Comparison of ENCODE assay signal across 20 cellular contexts in the genomic region with DNA sequence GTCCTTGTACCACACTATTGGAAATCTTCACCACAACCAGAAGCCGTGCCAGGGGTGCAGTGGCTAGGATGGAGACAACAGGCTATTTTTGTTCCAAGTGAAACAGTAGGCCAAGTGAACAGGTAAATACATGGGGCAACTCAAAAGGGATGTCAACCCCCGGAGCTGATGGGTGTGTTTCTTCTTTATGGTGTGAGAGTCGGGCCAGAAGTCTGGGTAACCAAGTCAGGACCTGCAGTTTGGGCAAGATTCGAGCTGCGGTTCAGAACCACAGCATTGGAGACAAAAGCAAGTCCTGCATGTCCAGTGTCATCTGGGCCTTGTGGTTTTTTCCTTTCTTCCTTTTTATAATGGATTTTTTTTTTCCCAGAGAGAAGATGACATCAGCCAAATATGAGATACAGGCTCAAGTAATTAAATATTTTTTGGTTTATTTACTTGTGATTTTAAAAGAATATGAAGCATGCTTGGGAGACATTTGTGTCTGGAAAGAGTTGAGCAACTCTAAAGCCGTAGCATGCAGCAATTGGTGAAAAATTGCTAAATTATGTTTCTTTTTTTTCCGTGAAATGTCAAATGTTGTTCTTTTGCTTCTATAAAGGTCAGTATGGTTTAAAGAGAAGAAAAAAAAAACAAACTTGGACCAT.
A peak's percentile ranks its signal among the peaks of the same experiment; 100 is the strongest.
DNase-seq lines count a peak whose midpoint lies in the region; ATAC-seq and TF ChIP-seq lines count a peak whose summit lies in the region.
"Had no signal": no experiment of that assay in that cellular context is flagged by ENCODE, and none has a peak within 500 bp of the region (broad histone marks: within the 10 kb centered on the region; RNA-seq: fewer than 3 reads in every experiment).

No MANE protein-coding gene starts in this region.

- CTCF ChIA-PET in PC-9 (lab: Charles Lee) = no interaction called here

- H3K4me3 ChIP-seq in heart left ventricle = no peak overlapping the region
- no peak overlapping the region for H3K4me3 ChIP-seq in right cardiac atrium (ENCODE audit: low read length)
- H3K4me3 ChIP-seq in smooth muscle cell = no peak overlapping the region
- H3K4me3 ChIP-seq in PC-9 = no peak overlapping the region
- H3K4me3 ChIP-seq: A549, HAP-1 had no signal

- H2AFZ ChIP-seq in smooth muscle cell (ENCODE audit: low read depth) (no peak overlapping the region), PC-9 (no peak overlapping the region)

- TF ChIP-seq POLR2A in heart left ventricle (IDR thresholded peaks at IDR 0.05) = no peak

- BruUV-seq in PC-9 (replicated peaks; lab: Mats Ljungman, UMichigan) = no TSS peak

- H3K27ac ChIP-seq in heart left ventricle = peak overlapping the region in 10 of 12 donors; percentile 30 to 70 (median 64)
- peak overlapping the region; percentile 91 for H3K27ac ChIP-seq in right cardiac atrium (ENCODE audit: low read length)
- H3K27ac ChIP-seq in smooth muscle cell (ENCODE audit: low read depth) = peak overlapping the region; percentile 43
- H3K27ac ChIP-seq in PC-9 = no peak overlapping the region
- H3K27ac ChIP-seq: A549, C4-2B had no signal

- H3K9me2 ChIP-seq in PC-9 (ENCODE audit: insufficient read depth) = no peaks in the 10 kb centered on the region

- H3F3A ChIP-seq in smooth muscle cell (ENCODE audit: low read depth) (peaks cover 26% of the 10 kb centered on the region), PC-9 (ENCODE audit: insufficient read depth, low read depth) (0 out of 2 replicates have a peak, but pooled peaks cover 4% of the 10 kb centered on the region)

- H3K27me3 ChIP-seq in heart left ventricle = no peaks in the 10 kb centered on the region
- no peaks in the 10 kb centered on the region for H3K27me3 ChIP-seq in right cardiac atrium (ENCODE audit: control insufficient read depth, insufficient read depth)
- H3K27me3 ChIP-seq in smooth muscle cell (ENCODE audit: low read depth) = no peaks in the 10 kb centered on the region
- H3K27me3 ChIP-seq in PC-9 (ENCODE audit: insufficient read depth, low read depth) = no peaks in the 10 kb centered on the region

- TF ChIP-seq CTCF in heart left ventricle (IDR thresholded peaks at IDR 0.05) = no peak
- no peak for TF ChIP-seq CTCF in smooth muscle cell (IDR thresholded peaks at IDR 0.05; ENCODE audit: borderline replicate concordance, insufficient read depth, poor library complexity, severe bottlenecking)
- no peak for TF ChIP-seq CTCF in PC-9 (conservative IDR thresholded peaks at IDR 0.05)

- H3K9me3 ChIP-seq in heart left ventricle = no peaks in the 10 kb centered on the region
- no peaks in the 10 kb centered on the region for H3K9me3 ChIP-seq in right cardiac atrium (ENCODE audit: control insufficient read depth, low read length)
- H3K9me3 ChIP-seq in smooth muscle cell (replicated peaks; ENCODE audit: low read depth) = no peaks in the 10 kb centered on the region
- no peaks in the 10 kb centered on the region for H3K9me3 ChIP-seq in PC-9 (ENCODE audit: insufficient read depth, low read depth)
- H3K9me3 ChIP-seq: A549, HAP-1 had no signal

- ATAC-seq in heart left ventricle (peak in 1 of 4 donors; percentile 28), left cardiac atrium (no peak), right cardiac atrium (peak in 1 of 2 donors; percentile 20), GM18517 (IDR thresholded peaks at IDR 0.05; ENCODE audit: unreplicated experiment) (no peak), HG03457 (IDR thresholded peaks at IDR 0.05; ENCODE audit: unreplicated experiment) (no peak)
- ATAC-seq: A549 had no signal

- no peaks in the 10 kb centered on the region for H3K36me3 ChIP-seq in heart left ventricle
- H3K36me3 ChIP-seq in smooth muscle cell (ENCODE audit: low read depth) = no peaks in the 10 kb centered on the region
- no peaks in the 10 kb centered on the region for H3K36me3 ChIP-seq in PC-9 (ENCODE audit: low read depth)
- H3K36me3 ChIP-seq: HAP-1 had no signal

- POLR2A ChIA-PET in PC-9 (lab: Charles Lee; ENCODE audit: unreplicated experiment) = no interaction called here

- H3K4me1 ChIP-seq in heart left ventricle (peaks cover 0 to 76% (median 23%) of the 10 kb centered on the region in 12 donors), right cardiac atrium (ENCODE audit: control insufficient read depth, insufficient read depth, low read length) (peaks cover 9% of the 10 kb centered on the region), smooth muscle cell (ENCODE audit: low read depth) (peaks cover 48% of the 10 kb centered on the region), PC-9 (replicated peaks; ENCODE audit: insufficient read depth) (peaks cover 10% of the 10 kb centered on the region)

- H3K4me2 ChIP-seq in smooth muscle cell (peak overlapping the region; percentile 4), PC-9 (no peak overlapping the region)
- H3K4me2 ChIP-seq: A549 had no signal

- in situ Hi-C loops in KBM-7 (cut with MboI; ENCODE audit: low pct_unique_long_range_greater_than_20kb, low sequenced_read_pairs) = loop anchor here (25.0 kb wide), 1 partner anchor 266 kb away; a partner anchor contains a TSS

- WGBS in heart left ventricle, 4 donors = 81 to 92% (median 86%) methylated on average over 7 of the region's 7 CpGs
- WGBS in right cardiac atrium = 78% methylated on average over 7 of the region's 7 CpGs
- WGBS in smooth muscle cell (ENCODE audit: low lambda C conversion rate) = 91% methylated on average over 7 of the region's 7 CpGs

- DNase-seq in heart left ventricle (no peak), left cardiac atrium (no peak), right cardiac atrium (peak in 1 of 3 donors; percentile 24), smooth muscle cell (lab: John Stamatoyannopoulos, UW; ENCODE audit: unreplicated experiment) (no peak), KBM-7 (no peak), PC-9 (no peak)
- DNase-seq: activated CD4-positive, alpha-beta T cell treated with anti-CD3 and anti-CD28 coated beads, Interleukin-2, amount 50 U/mL, for 4 hours; activated naive CD4-positive, alpha-beta T cell; aorta; DMS 273 treated with DMSO at 0.1 percent for 48 hours; effector memory CD4-positive, alpha-beta T cell; GF-D8; hippocampal formation; NCI-H1436 treated with DMSO at 0.1 percent for 48 hours; stimulated activated CD4-positive, alpha-beta T cell treated with anti-CD3 and anti-CD28 coated beads, Interleukin-15, amount 100 ng/mL, for 24 hours had no signal

- no peak overlapping the region for H3K9ac ChIP-seq in smooth muscle cell (ENCODE audit: low read depth)

- no peaks in the 10 kb centered on the region for H4K20me1 ChIP-seq in smooth muscle cell (ENCODE audit: low read depth)
- no peaks in the 10 kb centered on the region for H4K20me1 ChIP-seq in PC-9 (ENCODE audit: insufficient read depth)

- intact Hi-C loops in heart left ventricle (cut with DNase I) (no loop called here), left cardiac atrium (cut with DNase I) (loop anchor here in 1 of 2 donors (10.0 kb wide), 1 partner anchor 93 kb away; no protein-coding TSS in a partner anchor), right cardiac atrium (cut with DNase I) (no loop called here), PC-9 (cut with micrococcal nuclease; ENCODE audit: unreplicated experiment) (no loop called here)

- H3K79me2 ChIP-seq in smooth muscle cell (ENCODE audit: low read depth) (no peaks in the 10 kb centered on the region), PC-9 (ENCODE audit: low read depth) (no peaks in the 10 kb centered on the region)
